ENCODE assay signal across 33 cellular contexts in genomic region chr22:16965083-16965482, GRCh38. TPM values are rescaled to one million over a fixed set of nuclear protein-coding genes. Genes with fewer than 3 reads are reported as not detected.
"Had no signal": no experiment of that assay in that cellular context is flagged by ENCODE, and none has a peak within 500 bp of the region (broad histone marks: within the 10 kb centered on the region; RNA-seq: fewer than 3 reads in every experiment).

No MANE protein-coding gene starts in this region.

- H3K27ac Mint-ChIP-seq: activated CD4-positive, alpha-beta T cell treated with anti-CD3 and anti-CD28 coated beads, Interleukin-2, amount 10 ng/mL, durations not matched to agents 24 days and 14 days; activated CD8-positive, alpha-beta T cell treated with anti-CD3 and anti-CD28 coated beads for 36 hours; activated naive CD4-positive, alpha-beta T cell treated with anti-CD3 and anti-CD28 coated beads for 36 hours; activated T-cell treated with anti-CD3 and anti-CD28 coated beads, Interleukin-2, amount 50 U/mL, for 72 hours; activated T-helper 17 cell treated with anti-CD3 and anti-CD28 coated beads, Interleukin-2, amount 50 U/mL, for 72 hours; T-helper 1 cell treated with Interleukin-12 subunit alpha and Interleukin-12 subunit beta and Interleukin-4 antibody, amounts not matched to agents 30 μg/mL and 1 μg/mL, for 36 hours; T-helper 2 cell treated with Interferon-gamma antibody and Interleukin-4, amounts not matched to agents 5 μg/mL and 100 μg/mL, for 36 hours had no signal

- H3K9ac ChIP-seq: KMS-11, SK-N-SH had no signal

- H3K36me3 Mint-ChIP-seq: activated naive CD4-positive, alpha-beta T cell treated with anti-CD3 and anti-CD28 coated beads, Interleukin-2, amount 50 U/mL, for 72 hours had no signal

- H3K36me3 ChIP-seq: adrenal gland, breast epithelium, SJSA1 had no signal

- H3K27me3 Mint-ChIP-seq: activated CD4-positive, alpha-beta T cell treated with anti-CD3 and anti-CD28 coated beads, Interleukin-2, amount 10 ng/mL, durations not matched to agents 24 days and 14 days; activated CD8-positive, alpha-beta T cell treated with anti-CD3 and anti-CD28 coated beads for 36 hours had no signal

- H3K9me3 ChIP-seq: adrenal gland, body of pancreas, breast epithelium, SJSA1, SK-N-SH had no signal

- H3K27ac ChIP-seq: adrenal gland, body of pancreas, breast epithelium, KMS-11, SJSA1 had no signal

- H3K4me3 ChIP-seq: adrenal gland, body of pancreas, breast epithelium, SJSA1 had no signal

- H3K4me2 ChIP-seq: KMS-11, SK-N-SH had no signal

- H3K9me3 Mint-ChIP-seq: activated CD4-positive, alpha-beta T cell treated with anti-CD3 and anti-CD28 coated beads, Interleukin-2, amount 10 ng/mL, durations not matched to agents 24 days and 14 days; activated CD8-positive, alpha-beta T cell treated with anti-CD3 and anti-CD28 coated beads for 36 hours; activated naive CD4-positive, alpha-beta T cell treated with anti-CD3 and anti-CD28 coated beads for 36 hours; activated naive CD4-positive, alpha-beta T cell treated with anti-CD3 and anti-CD28 coated beads, Interleukin-2, amount 50 U/mL, for 72 hours; activated T-cell treated with anti-CD3 and anti-CD28 coated beads, Interleukin-2, amount 50 U/mL, for 72 hours; activated T-helper 17 cell treated with anti-CD3 and anti-CD28 coated beads, Interleukin-2, amount 50 U/mL, for 72 hours; T-helper 1 cell treated with Interleukin-12 subunit alpha and Interleukin-12 subunit beta and Interleukin-4 antibody, amounts not matched to agents 30 μg/mL and 1 μg/mL, for 36 hours; T-helper 2 cell treated with Interferon-gamma antibody and Interleukin-4, amounts not matched to agents 5 μg/mL and 100 μg/mL, for 36 hours had no signal

- H3K4me3 Mint-ChIP-seq: activated CD4-positive, alpha-beta T cell treated with anti-CD3 and anti-CD28 coated beads, Interleukin-2, amount 10 ng/mL, durations not matched to agents 24 days and 14 days; activated CD8-positive, alpha-beta T cell treated with anti-CD3 and anti-CD28 coated beads for 36 hours; activated naive CD4-positive, alpha-beta T cell treated with anti-CD3 and anti-CD28 coated beads for 36 hours; activated T-cell treated with anti-CD3 and anti-CD28 coated beads, Interleukin-2, amount 50 U/mL, for 72 hours; activated T-helper 17 cell treated with anti-CD3 and anti-CD28 coated beads, Interleukin-2, amount 50 U/mL, for 72 hours; T-helper 1 cell treated with Interleukin-12 subunit alpha and Interleukin-12 subunit beta and Interleukin-4 antibody, amounts not matched to agents 30 μg/mL and 1 μg/mL, for 36 hours; T-helper 2 cell treated with Interferon-gamma antibody and Interleukin-4, amounts not matched to agents 5 μg/mL and 100 μg/mL, for 36 hours had no signal

- H3K27me3 ChIP-seq: adrenal gland, body of pancreas, SJSA1 had no signal

- DNase-seq: activated CD4-positive, alpha-beta T cell treated with anti-CD3 and anti-CD28 coated beads, Interleukin-2, amount 10 ng/mL, durations not matched to agents 24 days and 14 days; activated CD4-positive, alpha-beta T cell treated with anti-CD3 and anti-CD28 coated beads, Interleukin-2, amount 50 U/mL, for 4 hours; activated CD8-positive, alpha-beta T cell treated with anti-CD3 and anti-CD28 coated beads for 36 hours; activated gamma-delta T cell treated with Interleukin-2 at 50 U/mL for 16 hours; activated naive CD4-positive, alpha-beta T cell treated with anti-CD3 and anti-CD28 coated beads for 36 hours; activated T-cell treated with anti-CD3 and anti-CD28 coated beads, Interleukin-2, amount 50 U/mL, for 1 hour; activated T-cell treated with anti-CD3 and anti-CD28 coated beads, Interleukin-2, amount 50 U/mL, for 72 hours; adrenal gland; body of pancreas; NCI-H1092 treated with DMSO at 0.1 percent for 48 hours; NCI-H1417; NCI-H187 treated with DMSO at 0.1 percent for 48 hours; NCI-H2081; NCI-H2171 treated with DMSO at 0.1 percent for 48 hours; NCI-H2227 treated with DMSO at 0.1 percent for 48 hours; NCI-H446 treated with DMSO at 0.1 percent for 48 hours; NCI-H524; NCI-H69; NCI-H82; RPMI8226; SHP77 treated with DMSO at 0.1 percent for 48 hours; SK-N-SH had no signal

- H3K4me1 Mint-ChIP-seq: activated T-helper 17 cell treated with anti-CD3 and anti-CD28 coated beads, Interleukin-2, amount 50 U/mL, for 72 hours had no signal

- H3K4me1 ChIP-seq: adrenal gland, body of pancreas, breast epithelium, SJSA1 had no signal

RNA-seq across cellular contexts. Expression of gene GAB4, which starts 42.9 kb away (rescaled TPM):
- total RNA-seq: activated CD4-positive, alpha-beta T cell treated with anti-CD3 and anti-CD28 coated beads, Interleukin-2, amount 10 ng/mL, durations not matched to agents 24 days and 14 days; activated CD8-positive, alpha-beta memory T cell treated with anti-CD3 and anti-CD28 coated beads for 36 hours; activated CD8-positive, alpha-beta T cell treated with anti-CD3 and anti-CD28 coated beads for 36 hours; activated naive CD4-positive, alpha-beta T cell treated with anti-CD3 and anti-CD28 coated beads for 36 hours; activated naive CD4-positive, alpha-beta T cell treated with anti-CD3 and anti-CD28 coated beads, Interleukin-2, amount 50 U/mL, for 72 hours; activated T-cell treated with anti-CD3 and anti-CD28 coated beads, Interleukin-2, amount 50 U/mL, for 72 hours; activated T-helper 17 cell treated with anti-CD3 and anti-CD28 coated beads, Interleukin-2, amount 50 U/mL, for 72 hours; adrenal gland; astrocyte; body of pancreas; breast epithelium; cardiac septum; M059J; SJSA1 had no signal
- polyA plus RNA-seq: SK-N-SH had no signal
